Comparison of ENCODE assay signal across 13 cellular contexts in genomic region chr6:109579361-109579760, GRCh38.
DNase-seq lines count a peak whose midpoint lies in the region; ATAC-seq and TF ChIP-seq lines count a peak whose summit lies in the region.
"Had no signal": no experiment of that assay in that cellular context is flagged by ENCODE, and none has a peak within 500 bp of the region (broad histone marks: within the 10 kb centered on the region; RNA-seq: fewer than 3 reads in every experiment).

No MANE protein-coding gene starts in this region.

- no peak overlapping the region for H3K4me3 ChIP-seq in Peyer's patch
- H3K4me3 ChIP-seq: GM23338 had no signal

- H3K9me3 ChIP-seq in Peyer's patch, result peaks cover 0 to 4% (median 0%) of the 10 kb centered on the region in 4 donors

- H3K4me1 Mint-ChIP-seq in activated naive CD4-positive, alpha-beta T cell treated with anti-CD3 and anti-CD28 coated beads, Interleukin-2, amount 10 ng/mL, durations not matched to agents 7 days and 5 days, result no peaks in the 10 kb centered on the region

- in situ Hi-C loops in GM13977 (cut with MboI; ENCODE audit: low pct_unique_long_range_greater_than_20kb, low sequenced_read_pairs, unreplicated experiment), result no loop called here

- DNase-seq in GM13977 (ENCODE audit: low spot score) (peak; percentile 38), RWPE1 (ENCODE audit: low spot score) (peak; percentile 8), AG08395 (ENCODE audit: low spot score) (no peak), Peyer's patch (no peak), NCI-H510A treated with DMSO at 0.1 percent for 48 hours (lab: John Stamatoyannopoulos, UW) (no peak)
- no peak for DNase-seq in activated naive CD4-positive, alpha-beta T cell treated with anti-CD3 and anti-CD28 coated beads, Interleukin-2, amount 10 ng/mL, durations not matched to agents 7 days and 5 days
- DNase-seq: effector CD8-positive, alpha-beta T cell; stimulated activated CD4-positive, alpha-beta T cell treated with anti-CD3 and anti-CD28 coated beads, Interleukin-2, amount 100 ng/mL, for 24 hours had no signal

- CTCF ChIA-PET in RWPE1 (lab: Yijun Ruan, JAX), result no interaction called here
- CTCF ChIA-PET in activated naive CD4-positive, alpha-beta T cell treated with anti-CD3 and anti-CD28 coated beads, Interleukin-2, amount 10 ng/mL, durations not matched to agents 7 days and 5 days (lab: Charles Lee), result no interaction called here

- H3K27me3 ChIP-seq in Peyer's patch, result no peaks in the 10 kb centered on the region

- no peak for TF ChIP-seq POLR2A in Peyer's patch (IDR thresholded peaks at IDR 0.05)

- H3K4me3 Mint-ChIP-seq in activated naive CD4-positive, alpha-beta T cell treated with anti-CD3 and anti-CD28 coated beads, Interleukin-2, amount 10 ng/mL, durations not matched to agents 7 days and 5 days, result no peak overlapping the region
- H3K4me3 Mint-ChIP-seq: GM23338 had no signal

- H3K36me3 ChIP-seq in Peyer's patch, result no peaks in the 10 kb centered on the region

- ATAC-seq in GM21390 (IDR thresholded peaks at IDR 0.05; ENCODE audit: unreplicated experiment) (peak; percentile 99), HG03175 (IDR thresholded peaks at IDR 0.05; ENCODE audit: unreplicated experiment) (peak; percentile 65)
- ATAC-seq: GM23338, Panc1 had no signal

- POLR2A ChIA-PET in RWPE1 (lab: Yijun Ruan, JAX; ENCODE audit: low non-redundant PET), result no interaction called here

- no peaks in the 10 kb centered on the region for H3K4me1 ChIP-seq in Peyer's patch
- H3K4me1 ChIP-seq: parathyroid adenoma had no signal

- H3K27ac Mint-ChIP-seq in activated naive CD4-positive, alpha-beta T cell treated with anti-CD3 and anti-CD28 coated beads, Interleukin-2, amount 10 ng/mL, durations not matched to agents 7 days and 5 days, result no peak overlapping the region
- H3K27ac Mint-ChIP-seq: GM23338 had no signal

- H3K36me3 Mint-ChIP-seq in activated naive CD4-positive, alpha-beta T cell treated with anti-CD3 and anti-CD28 coated beads, Interleukin-2, amount 10 ng/mL, durations not matched to agents 7 days and 5 days, result no peaks in the 10 kb centered on the region

- H3K27ac ChIP-seq in RWPE1 (no peak overlapping the region), Peyer's patch (no peak overlapping the region)
- H3K27ac ChIP-seq: parathyroid adenoma had no signal

- no peaks in the 10 kb centered on the region for H3K9me3 Mint-ChIP-seq in activated naive CD4-positive, alpha-beta T cell treated with anti-CD3 and anti-CD28 coated beads, Interleukin-2, amount 10 ng/mL, durations not matched to agents 7 days and 5 days
- H3K9me3 Mint-ChIP-seq: GM23338 had no signal

- peaks cover 3% of the 10 kb centered on the region for H3K27me3 Mint-ChIP-seq in activated naive CD4-positive, alpha-beta T cell treated with anti-CD3 and anti-CD28 coated beads, Interleukin-2, amount 10 ng/mL, durations not matched to agents 7 days and 5 days

- TF ChIP-seq CTCF in GM13977 (IDR thresholded peaks at IDR 0.05; ENCODE audit: extremely low read depth, insufficient read depth, missing control alignments) (no peak), RWPE1 (conservative IDR thresholded peaks at IDR 0.05; ENCODE audit: low read depth) (no peak), Peyer's patch (IDR thresholded peaks at IDR 0.05) (no peak)

Comparison
In these comparisons a context has a peak if more than half of its experiments do, and no peak if none do; other contexts are left out.
1. DNase-seq: peak in GM13977 (single experiment) and RWPE1 (single experiment); none in AG08395 (single experiment), activated naive CD4-positive, alpha-beta T cell treated with anti-CD3 and anti-CD28 coated beads, Interleukin-2, amount 10 ng/mL, durations not matched to agents 7 days and 5 days (single experiment), Peyer's patch (0 of 3) and NCI-H510A treated with DMSO at 0.1 percent for 48 hours (single experiment).